In genomic region chr1:198563578-198563977, GRCh38 we compare ENCODE assay signal across 19 cellular contexts. TPM values are rescaled to one million over a fixed set of nuclear protein-coding genes. Genes with fewer than 3 reads are reported as not detected.
A peak's percentile ranks its signal among the peaks of the same experiment; 100 is the strongest.
DNase-seq lines count a peak whose midpoint lies in the region; ATAC-seq and TF ChIP-seq lines count a peak whose summit lies in the region.
"Had no signal": no experiment of that assay in that cellular context is flagged by ENCODE, and none has a peak within 500 bp of the region (broad histone marks: within the 10 kb centered on the region; RNA-seq: fewer than 3 reads in every experiment).

No MANE protein-coding gene starts in this region.

- H3K9ac ChIP-seq in colonic mucosa (ENCODE audit: low read depth in 2 of 2, low read length in 2 of 2): no peak overlapping the region
- H3K9ac ChIP-seq: KMS-11 had no signal

- in situ Hi-C loops in T47D (cut with HindIII; ENCODE audit: low pct_unique_long_range_greater_than_20kb, low sequenced_read_pairs): no loop called here

- H3K4me1 ChIP-seq in colonic mucosa: no peaks in the 10 kb centered on the region

- no peak for TF ChIP-seq CTCF in HFFc6 (IDR thresholded peaks at IDR 0.05)
- TF ChIP-seq CTCF in kidney epithelial cell (IDR thresholded peaks at IDR 0.05; ENCODE audit: insufficient read depth, low read length, poor library complexity, severe bottlenecking): no peak
- TF ChIP-seq CTCF in colonic mucosa (IDR thresholded peaks at IDR 0.05): no peak
- TF ChIP-seq CTCF in lower leg skin (IDR thresholded peaks at IDR 0.05): no peak

- H3K4me3 ChIP-seq in kidney epithelial cell (ENCODE audit: low read depth, low read length): no peak overlapping the region
- no peak overlapping the region for H3K4me3 ChIP-seq in colonic mucosa
- H3K4me3 ChIP-seq in lower leg skin (ENCODE audit: low read depth, poor library complexity, severe bottlenecking): no peak overlapping the region
- H3K4me3 ChIP-seq: hepatocyte had no signal

- H3K4me1 Mint-ChIP-seq in HFFc6 (ENCODE audit: low read depth): peaks cover 32% of the 10 kb centered on the region
- H3K4me1 Mint-ChIP-seq in stimulated activated naive CD8-positive, alpha-beta T cell treated with anti-CD3 and anti-CD28 coated beads, Interleukin-15, amount 100 ng/mL, for 72 hours: peaks cover 53% of the 10 kb centered on the region

- H3K36me3 Mint-ChIP-seq in HFFc6 (ENCODE audit: low read depth): peaks cover 16% of the 10 kb centered on the region

- no peaks in the 10 kb centered on the region for H3K9me3 ChIP-seq in colonic mucosa

- DNase-seq in COLO829 (ENCODE audit: low spot score): peak; percentile 31
- peak; percentile 13 for DNase-seq in HFFc6
- peak; percentile 21 to 27 for DNase-seq in T47D (ENCODE audit: low read depth in 1 of 2, low spot score in 1 of 2)
- DNase-seq in kidney epithelial cell (ENCODE audit: low read depth): peak; percentile 16
- DNase-seq in stimulated activated naive CD8-positive, alpha-beta T cell treated with anti-CD3 and anti-CD28 coated beads, Interleukin-15, amount 100 ng/mL, for 72 hours: no peak
- DNase-seq in colonic mucosa: no peak
- no peak for DNase-seq in lower leg skin (ENCODE audit: low spot score in 2 of 2)
- DNase-seq: activated CD4-positive, alpha-beta T cell treated with anti-CD3 and anti-CD28 coated beads, Interleukin-2, amount 50 U/mL, for 4 hours; activated T-cell treated with anti-CD3 and anti-CD28 coated beads, Interleukin-2, amount 50 U/mL, for 4 hours; effector CD4-positive, alpha-beta T cell; NCI-H1105; NCI-H2107; NCI-H748 treated with DMSO at 0.1 percent for 48 hours; OCI-M1; stimulated activated CD4-positive, alpha-beta T cell treated with anti-CD3 and anti-CD28 coated beads, Interleukin-2, amount 100 ng/mL, for 48 hours had no signal

- H3K27ac Mint-ChIP-seq in HFFc6: peak overlapping the region; percentile 50
- no peak overlapping the region for H3K27ac Mint-ChIP-seq in stimulated activated naive CD8-positive, alpha-beta T cell treated with anti-CD3 and anti-CD28 coated beads, Interleukin-15, amount 100 ng/mL, for 72 hours

- no peak overlapping the region for H3K27ac ChIP-seq in colonic mucosa
- H3K27ac ChIP-seq: hepatocyte, KMS-11 had no signal

- H3K36me3 ChIP-seq in kidney epithelial cell (ENCODE audit: control insufficient read depth, insufficient read depth, low read length) (no peaks in the 10 kb centered on the region), colonic mucosa (no peaks in the 10 kb centered on the region)

- TF ChIP-seq POLR2A in lower leg skin (IDR thresholded peaks at IDR 0.05): no peak

- peak overlapping the region; percentile 3; the same call in 1 of the 2 replicates for H3K4me3 Mint-ChIP-seq in HFFc6
- no peak overlapping the region for H3K4me3 Mint-ChIP-seq in stimulated activated naive CD8-positive, alpha-beta T cell treated with anti-CD3 and anti-CD28 coated beads, Interleukin-15, amount 100 ng/mL, for 72 hours
- H3K4me3 Mint-ChIP-seq: activated T-cell treated with anti-CD3 and anti-CD28 coated beads, Interleukin-2, amount 50 U/mL, for 4 hours had no signal

- intact Hi-C loops in colonic mucosa (cut with DNase I) (no loop called here), lower leg skin (cut with DNase I; ENCODE audit: low total_unique reads) (no loop called here)

- no peaks in the 10 kb centered on the region for H3K27me3 ChIP-seq in kidney epithelial cell (ENCODE audit: control insufficient read depth, insufficient read depth, low read length)
- no peaks in the 10 kb centered on the region for H3K27me3 ChIP-seq in colonic mucosa
- H3K27me3 ChIP-seq: hepatocyte had no signal

- 21 to 22% methylated on average over 1 of the region's 1 CpG for whole genome bisulfite sequencing in lower leg skin, 2 donors

- no peak for ATAC-seq in stimulated activated naive CD8-positive, alpha-beta T cell treated with anti-CD3 and anti-CD28 coated beads, Interleukin-15, amount 100 ng/mL, for 72 hours
- ATAC-seq: activated T-cell treated with anti-CD3 and anti-CD28 coated beads, Interleukin-2, amount 50 U/mL, for 4 hours had no signal

- H3K27me3 Mint-ChIP-seq in HFFc6 (ENCODE audit: insufficient read depth): no peaks in the 10 kb centered on the region
- H3K27me3 Mint-ChIP-seq in stimulated activated naive CD8-positive, alpha-beta T cell treated with anti-CD3 and anti-CD28 coated beads, Interleukin-15, amount 100 ng/mL, for 72 hours: no peaks in the 10 kb centered on the region

- no peaks in the 10 kb centered on the region for H3K9me3 Mint-ChIP-seq in HFFc6
- peaks cover 16 to 20% of the 10 kb centered on the region in 2 donors for H3K9me3 Mint-ChIP-seq in stimulated activated naive CD8-positive, alpha-beta T cell treated with anti-CD3 and anti-CD28 coated beads, Interleukin-15, amount 100 ng/mL, for 72 hours

RNA-seq across cellular contexts. Expression of gene ATP6V1G3, which starts 23.1 kb away (rescaled TPM):
- 1 to 10 TPM in 2 of 6 experiments, under 1 TPM in 4; 0.76 to 1.9 (median 0.95) TPM for total RNA-seq in HFFc6 (2021; fragmentation: NEBNext Ultra II Directional; extraction: Animal tissue kit (Norgen Biotek cat#: 25700))
- total RNA-seq in kidney epithelial cell (not detected in 2 replicates), colonic mucosa (not detected), lower leg skin (not detected)
- total RNA-seq: activated T-cell treated with anti-CD3 and anti-CD28 coated beads, Interleukin-2, amount 50 U/mL, for 4 hours; H1; hepatocyte; osteocyte had no signal

Comparison
In these comparisons a context has a peak if more than half of its experiments do, and no peak if none do; other contexts are left out.
1. DNase-seq: peak in COLO829 (single experiment), HFFc6 (single experiment), T47D (2 of 2) and kidney epithelial cell (single experiment); none in stimulated activated naive CD8-positive, alpha-beta T cell treated with anti-CD3 and anti-CD28 coated beads, Interleukin-15, amount 100 ng/mL, for 72 hours (0 of 2), colonic mucosa (single experiment) and lower leg skin (0 of 2).